In the genomic region with DNA sequence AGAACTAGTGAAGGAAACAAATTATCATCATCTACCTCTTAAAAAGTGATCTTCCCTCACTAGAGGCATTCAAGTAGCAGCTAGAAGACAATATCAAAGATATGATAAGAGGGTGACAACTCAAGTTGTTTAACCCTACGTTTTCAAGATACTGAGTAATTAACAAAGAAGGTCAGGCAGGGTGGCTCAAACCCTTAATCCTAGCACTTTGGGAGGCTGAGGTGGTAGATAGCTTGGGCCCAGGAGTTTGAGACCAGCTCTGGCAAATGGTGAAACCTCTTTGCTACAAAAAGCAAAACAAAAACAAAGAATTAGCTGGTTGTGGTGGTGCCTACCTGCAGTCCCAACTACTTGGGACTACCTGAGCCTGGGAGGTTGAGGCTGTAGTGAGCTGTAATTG, we compare ENCODE assay signal across 28 cellular contexts.
"Had no signal": no experiment of that assay in that cellular context is flagged by ENCODE, and none has a peak within 500 bp of the region (broad histone marks: within the 10 kb centered on the region; RNA-seq: fewer than 3 reads in every experiment).

No MANE protein-coding gene starts in this region.

- H3K9me3 ChIP-seq: suprapubic skin, testis, thoracic aorta, thyroid gland, tibial artery, tibial nerve, transverse colon, upper lobe of left lung, upper lobe of right lung, uterus, vagina had no signal

- H3K4me3 Mint-ChIP-seq: stimulated activated effector memory CD8-positive, alpha-beta T cell treated with anti-CD3 and anti-CD28 coated beads, Interleukin-12 subunit alpha, Interleukin-12 subunit beta, amount 100 ng/mL, for 72 hours; stimulated activated memory B cell treated with anti-CD40 and anti-IgM and Interleukin-4, amounts not matched to agents 10 μg/mL and 1 μg/mL and 100 μg/mL, for 72 hours; stimulated activated naive B cell treated with anti-CD40 and anti-IgM and Interleukin-4, amounts not matched to agents 10 μg/mL and 1 μg/mL and 100 μg/mL, for 72 hours; stimulated activated naive CD8-positive, alpha-beta T cell treated with anti-CD3 and anti-CD28 coated beads, Interleukin-15, amount 100 ng/mL, for 72 hours; stimulated activated naive CD8-positive, alpha-beta T cell treated with anti-CD3 and anti-CD28 coated beads, Interleukin-15, Interleukin-2, amounts not matched to agents 100 ng/mL and 50 ng/mL, for 24 hours; type B pancreatic cell had no signal

- H3K36me3 ChIP-seq: stomach, suprapubic skin, thoracic aorta, thyroid gland, tibial artery, tibial nerve, transverse colon, upper lobe of left lung, upper lobe of right lung, uterus, vagina had no signal

- H3K4me1 Mint-ChIP-seq: stimulated activated effector memory CD8-positive, alpha-beta T cell treated with anti-CD3 and anti-CD28 coated beads, Interleukin-12 subunit alpha, Interleukin-12 subunit beta, amount 100 ng/mL, for 72 hours; stimulated activated memory B cell treated with anti-CD40 and anti-IgM and Interleukin-4, amounts not matched to agents 10 μg/mL and 1 μg/mL and 100 μg/mL, for 72 hours; stimulated activated naive B cell treated with anti-CD40 and anti-IgM and Interleukin-4, amounts not matched to agents 10 μg/mL and 1 μg/mL and 100 μg/mL, for 72 hours; stimulated activated naive CD8-positive, alpha-beta T cell treated with anti-CD3 and anti-CD28 coated beads, Interleukin-15, amount 100 ng/mL, for 72 hours had no signal

- H3K27me3 Mint-ChIP-seq: stimulated activated memory B cell treated with anti-CD40 and anti-IgM and Interleukin-4, amounts not matched to agents 10 μg/mL and 1 μg/mL and 100 μg/mL, for 72 hours; stimulated activated naive B cell treated with anti-CD40 and anti-IgM and Interleukin-4, amounts not matched to agents 10 μg/mL and 1 μg/mL and 100 μg/mL, for 72 hours; stimulated activated naive CD8-positive, alpha-beta T cell treated with anti-CD3 and anti-CD28 coated beads, Interleukin-15, amount 100 ng/mL, for 72 hours; stimulated activated naive CD8-positive, alpha-beta T cell treated with anti-CD3 and anti-CD28 coated beads, Interleukin-15, Interleukin-2, amounts not matched to agents 100 ng/mL and 50 ng/mL, for 24 hours; type B pancreatic cell had no signal

- H3K27ac Mint-ChIP-seq: stimulated activated effector memory CD8-positive, alpha-beta T cell treated with anti-CD3 and anti-CD28 coated beads, Interleukin-12 subunit alpha, Interleukin-12 subunit beta, amount 100 ng/mL, for 72 hours; stimulated activated memory B cell treated with anti-CD40 and anti-IgM and Interleukin-4, amounts not matched to agents 10 μg/mL and 1 μg/mL and 100 μg/mL, for 72 hours; stimulated activated naive B cell treated with anti-CD40 and anti-IgM and Interleukin-4, amounts not matched to agents 10 μg/mL and 1 μg/mL and 100 μg/mL, for 72 hours; stimulated activated naive CD8-positive, alpha-beta T cell treated with anti-CD3 and anti-CD28 coated beads, Interleukin-15, amount 100 ng/mL, for 72 hours; stimulated activated naive CD8-positive, alpha-beta T cell treated with anti-CD3 and anti-CD28 coated beads, Interleukin-15, Interleukin-2, amounts not matched to agents 100 ng/mL and 50 ng/mL, for 24 hours; type B pancreatic cell had no signal

- H3K36me3 Mint-ChIP-seq: stimulated activated effector memory CD8-positive, alpha-beta T cell treated with anti-CD3 and anti-CD28 coated beads, Interleukin-12 subunit alpha, Interleukin-12 subunit beta, amount 100 ng/mL, for 72 hours; stimulated activated memory B cell treated with anti-CD40 and anti-IgM and Interleukin-4, amounts not matched to agents 10 μg/mL and 1 μg/mL and 100 μg/mL, for 72 hours; stimulated activated naive B cell treated with anti-CD40 and anti-IgM and Interleukin-4, amounts not matched to agents 10 μg/mL and 1 μg/mL and 100 μg/mL, for 72 hours; type B pancreatic cell had no signal

- H3K4me1 ChIP-seq: stomach, suprapubic skin, testis, thyroid gland, tibial nerve, transverse colon, upper lobe of left lung, upper lobe of right lung, uterus, vagina had no signal

- H3K27me3 ChIP-seq: stomach, suprapubic skin, testis, thyroid gland, tibial artery, tibial nerve, transverse colon, upper lobe of left lung, upper lobe of right lung, uterus, vagina had no signal

- H3K4me3 ChIP-seq: stomach, suprapubic skin, testis, thoracic aorta, thyroid gland, tibial artery, tibial nerve, transverse colon, upper lobe of left lung, upper lobe of right lung, uterus, vagina had no signal

- H3K27ac ChIP-seq: stomach, suprapubic skin, testis, thoracic aorta, thyroid gland, tibial artery, tibial nerve, transverse colon, upper lobe of left lung, upper lobe of right lung, uterus, vagina had no signal

- DNase-seq: stimulated activated CD4-positive, alpha-beta T cell treated with anti-CD3 and anti-CD28 coated beads, Interleukin-2, amount 100 ng/mL, for 48 hours; stimulated activated CD4-positive, alpha-beta T cell treated with anti-CD3 and anti-CD28 coated beads, Interleukin-4, amount 100 ng/mL, for 1 hour; stimulated activated CD4-positive, alpha-beta T cell treated with anti-CD3 and anti-CD28 coated beads, Interleukin-4, amount 100 ng/mL, for 24 hours; stimulated activated CD4-positive, alpha-beta T cell treated with anti-CD3 and anti-CD28 coated beads, Interleukin-4, amount 100 ng/mL, for 4 hours; stimulated activated CD8-positive, alpha-beta memory T cell treated with anti-CD3 and anti-CD28 coated beads, Interleukin-4, amount 100 ng/mL, for 48 hours; stimulated activated naive B cell treated with anti-CD40 and anti-IgM and Interleukin-4, amounts not matched to agents 10 μg/mL and 1 μg/mL and 100 μg/mL, for 72 hours; stimulated activated naive CD4-positive, alpha-beta T cell; stimulated activated naive CD4-positive, alpha-beta T cell treated with Interleukin-2 at 50 U/mL for 16 hours; stimulated activated naive CD8-positive, alpha-beta T cell treated with anti-CD3 and anti-CD28 coated beads, Interleukin-15, amount 100 ng/mL, for 72 hours; stimulated activated naive CD8-positive, alpha-beta T cell treated with anti-CD3 and anti-CD28 coated beads, Interleukin-15, Interleukin-2, amounts not matched to agents 100 U/mL and 50 U/mL, for 24 hours; stomach; substantia nigra; testis; thyroid gland; tibial artery; transverse colon; trophoblast cell; upper lobe of left lung; upper lobe of right lung; uterus had no signal

- H3K9me3 Mint-ChIP-seq: stimulated activated memory B cell treated with anti-CD40 and anti-IgM and Interleukin-4, amounts not matched to agents 10 μg/mL and 1 μg/mL and 100 μg/mL, for 72 hours; type B pancreatic cell had no signal
